ENCODE assay signal across 1 cellular context in genomic region chr4:40956726-40957255, GRCh38.
TF ChIP-seq lines count a peak whose summit lies in the region.

No MANE protein-coding gene starts in this region.

TF ChIP-seq in IMR-90, 13 proteins besides CTCF, POLR2A, EP300 and RAD21:
- TF ChIP-seq CEBPB (IDR thresholded peaks at IDR 0.05; ENCODE audit: low read depth, low read length) (no peak), FOS (IDR thresholded peaks at IDR 0.05; ENCODE audit: low read depth, low read length) (no peak), MXI1 (IDR thresholded peaks at IDR 0.05; ENCODE audit: borderline replicate concordance, low read depth, low read length) (no peak)
